In genomic region chr4:6563935-6564645, GRCh38 we compare ENCODE assay signal across 1 cellular context.
TF ChIP-seq lines count a peak whose summit lies in the region.

No MANE protein-coding gene starts in this region.

TF ChIP-seq in HepG2, 621 proteins besides CTCF, POLR2A, EP300 and RAD21 (continued from another document):
- TF ChIP-seq PAXIP1 (CRISPR knock-in tag; conservative IDR thresholded peaks at IDR 0.05) (no peak), ZNF256 (CRISPR knock-in tag; conservative IDR thresholded peaks at IDR 0.05) (no peak), ZBTB20 (CRISPR knock-in tag; IDR thresholded peaks at IDR 0.05; ENCODE audit: borderline replicate concordance, low read depth) (no peak), RNF2 (conservative IDR thresholded peaks at IDR 0.05; ENCODE audit: low read depth) (no peak), ZNF296 (CRISPR knock-in tag; conservative IDR thresholded peaks at IDR 0.05) (no peak), ZMYM4 (CRISPR knock-in tag; IDR thresholded peaks at IDR 0.05) (no peak), ZNF460 (CRISPR knock-in tag; IDR thresholded peaks at IDR 0.05; ENCODE audit: borderline replicate concordance) (no peak), NFAT5 (CRISPR knock-in tag; IDR thresholded peaks at IDR 0.05) (no peak), ZFP36L2 (CRISPR knock-in tag; IDR thresholded peaks at IDR 0.05) (no peak)
- TF ChIP-seq, protein P1, sequence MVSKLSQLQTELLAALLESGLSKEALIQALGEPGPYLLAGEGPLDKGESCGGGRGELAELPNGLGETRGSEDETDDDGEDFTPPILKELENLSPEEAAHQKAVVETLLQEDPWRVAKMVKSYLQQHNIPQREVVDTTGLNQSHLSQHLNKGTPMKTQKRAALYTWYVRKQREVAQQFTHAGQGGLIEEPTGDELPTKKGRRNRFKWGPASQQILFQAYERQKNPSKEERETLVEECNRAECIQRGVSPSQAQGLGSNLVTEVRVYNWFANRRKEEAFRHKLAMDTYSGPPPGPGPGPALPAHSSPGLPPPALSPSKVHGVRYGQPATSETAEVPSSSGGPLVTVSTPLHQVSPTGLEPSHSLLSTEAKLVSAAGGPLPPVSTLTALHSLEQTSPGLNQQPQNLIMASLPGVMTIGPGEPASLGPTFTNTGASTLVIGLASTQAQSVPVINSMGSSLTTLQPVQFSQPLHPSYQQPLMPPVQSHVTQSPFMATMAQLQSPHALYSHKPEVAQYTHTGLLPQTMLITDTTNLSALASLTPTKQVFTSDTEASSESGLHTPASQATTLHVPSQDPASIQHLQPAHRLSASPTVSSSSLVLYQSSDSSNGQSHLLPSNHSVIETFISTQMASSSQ (IDR thresholded peaks at IDR 0.05; ENCODE audit: low read depth) = no peak
- TF ChIP-seq, protein P1 (CRISPR knock-in tag; IDR thresholded peaks at IDR 0.05; ENCODE audit: borderline replicate concordance) = no peak
- TF ChIP-seq, protein P2, sequence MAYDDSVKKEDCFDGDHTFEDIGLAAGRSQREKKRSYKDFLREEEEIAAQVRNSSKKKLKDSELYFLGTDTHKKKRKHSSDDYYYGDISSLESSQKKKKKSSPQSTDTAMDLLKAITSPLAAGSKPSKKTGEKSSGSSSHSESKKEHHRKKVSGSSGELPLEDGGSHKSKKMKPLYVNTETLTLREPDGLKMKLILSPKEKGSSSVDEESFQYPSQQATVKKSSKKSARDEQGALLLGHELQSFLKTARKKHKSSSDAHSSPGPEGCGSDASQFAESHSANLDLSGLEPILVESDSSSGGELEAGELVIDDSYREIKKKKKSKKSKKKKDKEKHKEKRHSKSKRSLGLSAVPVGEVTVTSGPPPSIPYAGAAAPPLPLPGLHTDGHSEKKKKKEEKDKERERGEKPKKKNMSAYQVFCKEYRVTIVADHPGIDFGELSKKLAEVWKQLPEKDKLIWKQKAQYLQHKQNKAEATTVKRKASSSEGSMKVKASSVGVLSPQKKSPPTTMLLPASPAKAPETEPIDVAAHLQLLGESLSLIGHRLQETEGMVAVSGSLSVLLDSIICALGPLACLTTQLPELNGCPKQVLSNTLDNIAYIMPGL (CRISPR knock-in tag; IDR thresholded peaks at IDR 0.05; ENCODE audit: borderline replicate concordance in 1 of 2, low read depth in 1 of 2) = no peak
